Comparison of ENCODE assay signal across 8 cellular contexts in genomic region chr7:133252858-133253521, GRCh38. TPM values are rescaled to one million over a fixed set of nuclear protein-coding genes. Genes with fewer than 3 reads are reported as not detected.
DNase-seq lines count a peak whose midpoint lies in the region; ATAC-seq and TF ChIP-seq lines count a peak whose summit lies in the region.

TSS of gene EXOC4 (plus strand) at chr7:133253078.

- H3K36me3 ChIP-seq in KMS-11 (ENCODE audit: insufficient read depth), result no peaks in the 10 kb centered on the region
- H3K36me3 ChIP-seq in Peyer's patch, result no peaks in the 10 kb centered on the region
- H3K36me3 ChIP-seq in muscle layer of colon (ENCODE audit: insufficient read depth, low read length), result no peaks in the 10 kb centered on the region

- TF ChIP-seq CTCF in KMS-11 (conservative IDR thresholded peaks at IDR 0.05; ENCODE audit: low read depth, low read length) (no peak), Peyer's patch (IDR thresholded peaks at IDR 0.05) (no peak)

- H3K9ac ChIP-seq in KMS-11 (peak within 1 kb of the TSS; percentile 82), muscle layer of colon (ENCODE audit: low read length) (peak within 1 kb of the TSS; percentile 59)

- peak; percentile 99 for ATAC-seq in GM21737 (IDR thresholded peaks at IDR 0.05; ENCODE audit: unreplicated experiment)
- peak; percentile 100 for ATAC-seq in esophagus mucosa

- H3K4me2 ChIP-seq in KMS-11, result peak within 1 kb of the TSS; percentile 84

- DNase-seq in DMS53 treated with DMSO at 0.1 percent for 48 hours (lab: John Stamatoyannopoulos, UW; ENCODE audit: unreplicated experiment), result peak; percentile 99
- DNase-seq in Peyer's patch, result peak; percentile 85 to 97 (median 88)
- DNase-seq in activated T-cell treated with anti-CD3 and anti-CD28 coated beads, Interleukin-2, amount 50 U/mL, for 48 hours, result peak; percentile 92 to 93
- peak; percentile 70 for DNase-seq in stimulated activated CD8-positive, alpha-beta memory T cell treated with anti-CD3 and anti-CD28 coated beads, Interleukin-7, amount 100 ng/mL, for 24 hours (ENCODE audit: low read depth)

- H3K27ac ChIP-seq in KMS-11, result peak within 1 kb of the TSS; percentile 59
- H3K27ac ChIP-seq in Peyer's patch, result peak within 1 kb of the TSS; percentile 76 to 86 (median 82)
- peak within 1 kb of the TSS; percentile 71 for H3K27ac ChIP-seq in muscle layer of colon (ENCODE audit: low read depth, low read length)

- no peaks in the 10 kb centered on the region for H4K20me1 ChIP-seq in KMS-11 (ENCODE audit: insufficient read depth)

- H3K9me3 ChIP-seq in Peyer's patch (no peaks in the 10 kb centered on the region), muscle layer of colon (ENCODE audit: low read length) (no peaks in the 10 kb centered on the region)

- TF ChIP-seq POLR2A in Peyer's patch (IDR thresholded peaks at IDR 0.05), result peak in 1 of 2 donors; percentile 29

- H3K4me1 ChIP-seq in KMS-11 (ENCODE audit: low read depth, poor library complexity, severe bottlenecking) (peaks cover 11% of the 10 kb centered on the region), Peyer's patch (peaks cover 0 to 14% (median 6%) of the 10 kb centered on the region in 4 donors), muscle layer of colon (ENCODE audit: insufficient read depth, low read length) (peaks cover 9% of the 10 kb centered on the region)

- H3K4me3 ChIP-seq in KMS-11 (IDR thresholded peaks at IDR 0.05; ENCODE audit: insufficient read depth, low read depth, low read length) (no peak within 1 kb of the TSS), Peyer's patch (peak within 1 kb of the TSS; percentile 64 to 90 (median 81)), muscle layer of colon (ENCODE audit: low read depth in 1 of 2, low read length in 2 of 2) (peak within 1 kb of the TSS; percentile 80 to 88)

- H3K27me3 ChIP-seq in KMS-11 (ENCODE audit: insufficient read depth, low read depth) (no peaks in the 10 kb centered on the region), Peyer's patch (no peaks in the 10 kb centered on the region), muscle layer of colon (ENCODE audit: control insufficient read depth in 1 of 2, insufficient read depth in 2 of 2, low read length in 2 of 2) (no peaks in the 10 kb centered on the region)

- H3K79me2 ChIP-seq in KMS-11 (ENCODE audit: insufficient read depth, low read depth), result peaks cover 19% of the 10 kb centered on the region; the same call in 1 of the 2 replicates

- H2AFZ ChIP-seq in KMS-11 (ENCODE audit: low read depth), result peak within 1 kb of the TSS; percentile 72

RNA-seq across cellular contexts. Expression of gene EXOC4, which starts in this region (rescaled TPM):
- total RNA-seq in Peyer's patch (100 to 1,000 TPM; 128 to 502 (median 141) TPM), esophagus mucosa (56.4 TPM)
